In genomic region chr10:61942997-61943457, GRCh38 we compare ENCODE assay signal across 9 cellular contexts. TPM values are rescaled to one million over a fixed set of nuclear protein-coding genes. Genes with fewer than 3 reads are reported as not detected.
DNase-seq lines count a peak whose midpoint lies in the region; ATAC-seq, FAIRE-seq and TF ChIP-seq lines count a peak whose summit lies in the region.
"Had no signal": no experiment of that assay in that cellular context is flagged by ENCODE, and none has a peak within 500 bp of the region (broad histone marks: within the 10 kb centered on the region; RNA-seq: fewer than 3 reads in every experiment).

No MANE protein-coding gene starts in this region.

- H3K9me3 Mint-ChIP-seq in activated T-cell treated with anti-CD3 and anti-CD28 coated beads, Interleukin-2, amount 50 U/mL, for 24 hours = peaks cover 7% of the 10 kb centered on the region
- H3K9me3 Mint-ChIP-seq in nephron progenitor cell = no peaks in the 10 kb centered on the region

- H4K20me1 ChIP-seq in K562 (replicated peaks; ENCODE audit: control insufficient read depth, insufficient read depth, low read length) = no peaks in the 10 kb centered on the region

- intact Hi-C loops in K562 (cut with micrococcal nuclease) = no loop called here
- intact Hi-C loops in lower lobe of right lung (cut with DNase I) = loop anchor here (5.0 kb wide), 1 partner anchor 299 kb away; no protein-coding TSS in a partner anchor

- peak overlapping the region; percentile 99 for H3K27ac Mint-ChIP-seq in activated T-cell treated with anti-CD3 and anti-CD28 coated beads, Interleukin-2, amount 50 U/mL, for 24 hours
- H3K27ac Mint-ChIP-seq in nephron progenitor cell = no peak overlapping the region

- 0% methylated on average over 1 of the region's 1 CpG for WGBS in K562 (ENCODE audit: insufficient coverage, low coverage, missing lambda C conversion rate)
- WGBS in upper lobe of left lung, 2 donors = 37 to 42% methylated on average over 1 of the region's 1 CpG

- H2AFZ ChIP-seq in K562 (ENCODE audit: low read depth, low read length) = peak overlapping the region; percentile 64

- FAIRE-seq in K562 (lab: Jason Lieb, UNC) = no peak

- no peak for DNase-seq in activated T-cell treated with anti-CD3 and anti-CD28 coated beads, Interleukin-2, amount 50 U/mL, for 24 hours
- DNase-seq in activated T-cell treated with anti-CD3 and anti-CD28 coated beads for 4 hours = no peak
- DNase-seq in K562 (ENCODE audit: extremely low read depth in 1 of 4, low spot score in 3 of 4) = peak in 1 of 4 experiments; percentile 12
- no peak for DNase-seq in lower lobe of right lung
- no peak for DNase-seq in upper lobe of left lung
- no peak for DNase-seq in nephron progenitor cell
- DNase-seq in NCI-H1048 (lab: John Stamatoyannopoulos, UW) = no peak
- DNase-seq: AML-193 had no signal

- H3K27me3 Mint-ChIP-seq in activated T-cell treated with anti-CD3 and anti-CD28 coated beads, Interleukin-2, amount 50 U/mL, for 24 hours = no peaks in the 10 kb centered on the region
- no peaks in the 10 kb centered on the region for H3K27me3 Mint-ChIP-seq in nephron progenitor cell (ENCODE audit: low read depth, poor library complexity)

- no TSS peak for BruUV-seq in K562 (replicated peaks; lab: Mats Ljungman, UMichigan)

- H3K4me3 ChIP-seq in K562 = no peak overlapping the region
- peak overlapping the region; percentile 19 for H3K4me3 ChIP-seq in lower lobe of right lung
- H3K4me3 ChIP-seq in upper lobe of left lung = peak overlapping the region in 2 of 4 donors; percentile 2 to 24

- H3K36me3 ChIP-seq in K562 (ENCODE audit: control insufficient read depth, insufficient read depth, low read length) = no peaks in the 10 kb centered on the region
- no peaks in the 10 kb centered on the region for H3K36me3 ChIP-seq in lower lobe of right lung
- no peaks in the 10 kb centered on the region for H3K36me3 ChIP-seq in upper lobe of left lung

- no peak overlapping the region for H3K9ac ChIP-seq in K562 (ENCODE audit: insufficient read depth in 1 of 2, low read depth in 2 of 2, low read length in 2 of 2)

- H3K9me3 ChIP-seq in K562 (replicated peaks; ENCODE audit: control insufficient read depth, insufficient read depth, low read depth, low read length) (no peaks in the 10 kb centered on the region), lower lobe of right lung (no peaks in the 10 kb centered on the region), upper lobe of left lung (no peaks in the 10 kb centered on the region)

- CTCF ChIA-PET in K562 (lab: Yijun Ruan, JAX; ENCODE audit: low intra/inter-chr PET ratio) = no interaction called here

- H3K27me3 ChIP-seq in K562 (ENCODE audit: control insufficient read depth in 2 of 2, insufficient read depth in 2 of 2, low read length in 2 of 2) (no peaks in the 10 kb centered on the region), lower lobe of right lung (ENCODE audit: low read depth) (no peaks in the 10 kb centered on the region), upper lobe of left lung (no peaks in the 10 kb centered on the region)

- H3K36me3 Mint-ChIP-seq in activated T-cell treated with anti-CD3 and anti-CD28 coated beads, Interleukin-2, amount 50 U/mL, for 24 hours (ENCODE audit: low read depth) = peaks cover 88% of the 10 kb centered on the region
- peaks cover 54% of the 10 kb centered on the region for H3K36me3 Mint-ChIP-seq in nephron progenitor cell (ENCODE audit: low read depth)

- H3K4me1 ChIP-seq in K562 (replicated peaks in 1 of 2; ENCODE audit: control insufficient read depth in 2 of 2, insufficient read depth in 2 of 2, low read length in 2 of 2) (peaks cover 0 to 5% of the 10 kb centered on the region in 2 experiments; a peak in 1 of 5 replicates), lower lobe of right lung (peaks cover 61% of the 10 kb centered on the region), upper lobe of left lung (peaks cover 37 to 58% (median 56%) of the 10 kb centered on the region in 4 donors)

- in situ Hi-C loops in K562 (cut with MboI) = no loop called here

- H3K4me3 Mint-ChIP-seq in activated T-cell treated with anti-CD3 and anti-CD28 coated beads, Interleukin-2, amount 50 U/mL, for 24 hours = peak overlapping the region; percentile 68
- H3K4me3 Mint-ChIP-seq in nephron progenitor cell = no peak overlapping the region

- ATAC-seq in K562 (no peak), lower lobe of right lung (peak; percentile 56 to 65), upper lobe of left lung (ENCODE audit: low FRiP score in 2 of 2) (peak; percentile 53 to 80), HG02973 (IDR thresholded peaks at IDR 0.05; ENCODE audit: unreplicated experiment) (no peak)

- no peaks in the 10 kb centered on the region for H3K79me2 ChIP-seq in K562 (ENCODE audit: control insufficient read depth, insufficient read depth, low read length)

- 0 out of 2 replicates have a peak overlapping the region, but pooled peaks have one; percentile 5 for H3K4me2 ChIP-seq in K562 (ENCODE audit: insufficient read depth, low read length)

- H3K9me1 ChIP-seq in K562 (ENCODE audit: control insufficient read depth, insufficient read depth, low read length) = no peaks in the 10 kb centered on the region

- H3K4me1 Mint-ChIP-seq in activated T-cell treated with anti-CD3 and anti-CD28 coated beads, Interleukin-2, amount 50 U/mL, for 24 hours (ENCODE audit: low read depth) = peaks cover 81% of the 10 kb centered on the region
- H3K4me1 Mint-ChIP-seq in nephron progenitor cell = no peaks in the 10 kb centered on the region

- POLR2A ChIA-PET in K562 (lab: Yijun Ruan, JAX) = no interaction called here

- H3K27ac ChIP-seq in K562 (ENCODE audit: extremely low read depth, low read depth, low read length) (peak overlapping the region; percentile 6; the same call in 1 of the 3 replicates), lower lobe of right lung (peak overlapping the region; percentile 76), upper lobe of left lung (peak overlapping the region; percentile 76 to 84 (median 78))

- TF ChIP-seq EP300 in K562 (IDR thresholded peaks at IDR 0.05; ENCODE audit: low read length) (no peak), upper lobe of left lung (IDR thresholded peaks at IDR 0.05) (no peak)

- TF ChIP-seq CTCF in K562 (IDR thresholded peaks at IDR 0.05 in 2 of 3, conservative IDR thresholded peaks at IDR 0.05 in 1 of 3; ENCODE audit: insufficient read depth in 2 of 3, low read depth in 1 of 3, low read length in 3 of 3) (no peak), lower lobe of right lung (IDR thresholded peaks at IDR 0.05) (no peak), upper lobe of left lung (IDR thresholded peaks at IDR 0.05) (no peak), nephron progenitor cell (IDR thresholded peaks at IDR 0.05) (no peak)

- no peak for TF ChIP-seq RAD21 in K562 (CRISPR knock-in tag; conservative IDR thresholded peaks at IDR 0.05 in 1 of 2, IDR thresholded peaks at IDR 0.05 in 1 of 2)

- TF ChIP-seq POLR2A in K562 (conservative IDR thresholded peaks at IDR 0.05) (no peak), upper lobe of left lung (IDR thresholded peaks at IDR 0.05) (no peak)

TF ChIP-seq in K562, 482 proteins besides CTCF, POLR2A, EP300 and RAD21 (continues in another document):
- TF ChIP-seq CEBPG (CRISPR knock-in tag; IDR thresholded peaks at IDR 0.05) (no peak), CEBPG (tag; conservative IDR thresholded peaks at IDR 0.05 in 1 of 2, IDR thresholded peaks at IDR 0.05 in 1 of 2) (0 out of 4 replicates have a peak, but pooled peaks of 1 of the 2 experiments have one; percentile 36), HCFC1 (IDR thresholded peaks at IDR 0.05; ENCODE audit: low read depth, low read length) (no peak), ZBTB17 (CRISPR knock-in tag; IDR thresholded peaks at IDR 0.05) (no peak), ARID1B (IDR thresholded peaks at IDR 0.05) (0 out of 2 replicates have a peak, but pooled peaks have one; percentile 10)
- TF ChIP-seq, protein P1, sequence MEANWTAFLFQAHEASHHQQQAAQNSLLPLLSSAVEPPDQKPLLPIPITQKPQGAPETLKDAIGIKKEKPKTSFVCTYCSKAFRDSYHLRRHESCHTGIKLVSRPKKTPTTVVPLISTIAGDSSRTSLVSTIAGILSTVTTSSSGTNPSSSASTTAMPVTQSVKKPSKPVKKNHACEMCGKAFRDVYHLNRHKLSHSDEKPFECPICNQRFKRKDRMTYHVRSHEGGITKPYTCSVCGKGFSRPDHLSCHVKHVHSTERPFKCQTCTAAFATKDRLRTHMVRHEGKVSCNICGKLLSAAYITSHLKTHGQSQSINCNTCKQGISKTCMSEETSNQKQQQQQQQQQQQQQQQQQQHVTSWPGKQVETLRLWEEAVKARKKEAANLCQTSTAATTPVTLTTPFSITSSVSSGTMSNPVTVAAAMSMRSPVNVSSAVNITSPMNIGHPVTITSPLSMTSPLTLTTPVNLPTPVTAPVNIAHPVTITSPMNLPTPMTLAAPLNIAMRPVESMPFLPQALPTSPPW (CRISPR knock-in tag; IDR thresholded peaks at IDR 0.05) = peak; percentile 45; the same call in 1 of the 2 replicates

RNA-seq across cellular contexts. Expression of gene ARID5B, which starts 41.5 kb away (rescaled TPM):
- 12.6 and 16.5 TPM in 2 replicates for total RNA-seq in K562 (2011; cell fraction: chromatin; rRNA removed; ENCODE audit: low replicate concordance)
- 6.3 and 6.4 TPM in 2 replicates for total RNA-seq in K562 (2011; cell fraction: nucleolus; rRNA removed)
- 7.4 and 9.8 TPM in 2 replicates for total RNA-seq in K562 (2011; cell fraction: nucleoplasm; rRNA removed)
- total RNA-seq in K562 (2014; rRNA removed) (1.4 and 2.1 TPM in 2 replicates), K562 (2014; rRNA removed; fragmentation: Illumina TruSeq; extraction: Trizol) (0.80 and 1.3 TPM in 2 replicates), K562 (2015; rRNA removed; fragmentation: Illumina TruSeq; extraction: Trizol) (0.80 and 0.90 TPM in 2 replicates), K562 (2021) (1.2 and 1.6 TPM in 2 replicates), lower lobe of right lung (29.8 TPM), upper lobe of left lung (10 to 100 TPM; 20.2 to 51.3 (median 28.4) TPM)
- polyA plus RNA-seq in K562 (2011; rRNA removed) (0.57 and 1.5 TPM in 2 replicates), K562 (2014; fragmentation: Illumina TruSeq; extraction: Trizol) (0.64 and 0.73 TPM in 2 replicates), K562 (2014; fragmentation: Nextera tagmentation; extraction: Ambion mirVana) (1 to 10 TPM in 1 of 2 experiments, under 1 TPM in 1; 0.62 to 1.3 TPM), K562 (2014; rRNA removed) (0.48 and 0.58 TPM in 2 replicates)
- 0.43 and 1.3 TPM in 2 replicates for polyA plus RNA-seq in K562 (2011; cell fraction: cytosol; rRNA removed)
- 1.2 and 3.5 TPM in 2 replicates for polyA plus RNA-seq in K562 (2011; cell fraction: nucleus; rRNA removed)
- polyA plus RNA-seq in K562 (2012) = 0.61 and 0.71 TPM in 2 replicates
- polyA minus RNA-seq in K562 (2011; rRNA and poly(A)+ RNA removed) = 4.2 and 11.6 TPM in 2 replicates
- polyA minus RNA-seq in K562 (2011; cell fraction: cytosol; rRNA and poly(A)+ RNA removed) = 2.6 and 3.0 TPM in 2 replicates
- 7.7 and 12.4 TPM in 2 replicates for polyA minus RNA-seq in K562 (2011; cell fraction: nucleus; rRNA and poly(A)+ RNA removed)

Comparison
In these comparisons a context has a peak if more than half of its experiments do, and no peak if none do; other contexts are left out.
1. ATAC-seq: peak in lower lobe of right lung (2 of 2) and upper lobe of left lung (2 of 2); none in K562 (single experiment) and HG02973 (single experiment).
2. H3K27ac ChIP-seq: peak in every context shown above with its lines; median percentile 78 in upper lobe of left lung; 76 in lower lobe of right lung; 6 in K562.